14 cellular contexts compared by ENCODE assay signal in genomic region chr15:30130066-30130465, GRCh38. TPM values are rescaled to one million over a fixed set of nuclear protein-coding genes. Genes with fewer than 3 reads are reported as not detected.
DNase-seq lines count a peak whose midpoint lies in the region; FAIRE-seq and TF ChIP-seq lines count a peak whose summit lies in the region.
"Not testable (repeated sequence)": the region's sequence is repeated elsewhere in the genome, so short reads cannot be mapped to it uniquely, and the experiment has no call there.
"Had no signal": no experiment of that assay in that cellular context is flagged by ENCODE, and none has a peak within 500 bp of the region (broad histone marks: within the 10 kb centered on the region; RNA-seq: fewer than 3 reads in every experiment).

No MANE protein-coding gene starts in this region.

- FAIRE-seq in RCC 7860 (lab: Jason Lieb, UNC): peak; percentile 52

- H3K27ac ChIP-seq in mammary epithelial cell (ENCODE audit: insufficient read depth, low read depth, low read length): not testable (repeated sequence)

- intact Hi-C loops in mammary epithelial cell (cut with micrococcal nuclease): not testable (repeated sequence)

- H3K9ac ChIP-seq in mammary epithelial cell (ENCODE audit: insufficient read depth, low read length): not testable (repeated sequence)

- H2AFZ ChIP-seq in mammary epithelial cell (ENCODE audit: low read depth, low read length): not testable (repeated sequence)

- not testable (repeated sequence) for H3K4me3 ChIP-seq in mammary epithelial cell (replicated peaks in 1 of 3; ENCODE audit: insufficient read depth in 1 of 3, low read depth in 2 of 3, low read length in 3 of 3); fibroblast of villous mesenchyme (ENCODE audit: low read depth, low read length)

- WGBS in mammary epithelial cell (ENCODE audit: low coverage, missing lambda C conversion rate): 0% methylated on average over 1 of the region's 2 CpGs

- TF ChIP-seq CTCF in mammary epithelial cell (conservative IDR thresholded peaks at IDR 0.05 in 1 of 2, IDR thresholded peaks at IDR 0.05 in 1 of 2; ENCODE audit: extremely low read depth in 1 of 2, insufficient read depth in 1 of 2, low read depth in 1 of 2, low read length in 2 of 2); fibroblast of villous mesenchyme (IDR thresholded peaks at IDR 0.05; ENCODE audit: insufficient read depth, low read depth, low read length): not testable (repeated sequence)

- H3K27me3 ChIP-seq in mammary epithelial cell (ENCODE audit: insufficient read depth, low read length): not testable (repeated sequence)

- H3K79me2 ChIP-seq in mammary epithelial cell (ENCODE audit: insufficient read depth, low read length): not testable (repeated sequence)

- not testable (repeated sequence) for H3K4me1 ChIP-seq in mammary epithelial cell (ENCODE audit: insufficient read depth, low read length)

- not testable (repeated sequence) for H3K9me3 ChIP-seq in mammary epithelial cell (replicated peaks; ENCODE audit: insufficient read depth, low read length)

- not testable (repeated sequence) for H3K36me3 ChIP-seq in mammary epithelial cell (ENCODE audit: insufficient read depth, low read length)

- dilution Hi-C loops in mammary epithelial cell (cut with HindIII; ENCODE audit: low sequenced_read_pairs): not testable (repeated sequence)

- CTCF ChIA-PET in mammary epithelial cell (lab: Charles Lee; ENCODE audit: low non-redundant PET): not testable (repeated sequence)

- in situ Hi-C loops in Caki2 (cut with HindIII; ENCODE audit: low pct_unique_long_range_greater_than_20kb, low sequenced_read_pairs); mammary epithelial cell (cut with MboI; ENCODE audit: low sequenced_read_pairs in 2 of 2): not testable (repeated sequence)

- BruUV-seq in mammary epithelial cell (replicated peaks; lab: Mats Ljungman, UMichigan): not testable (repeated sequence)

- not testable (repeated sequence) for H3K4me2 ChIP-seq in mammary epithelial cell (ENCODE audit: insufficient read depth, low read depth, low read length)

- DNase-seq in Caki2 (ENCODE audit: low read depth): peak; percentile 0
- DNase-seq in HT1080 (ENCODE audit: low read depth): peak; percentile 0
- DNase-seq in RCC 7860 (ENCODE audit: low spot score): peak; percentile 1
- DNase-seq in mammary epithelial cell: peak; percentile 0
- DNase-seq in fibroblast of villous mesenchyme (ENCODE audit: low read depth): peak; percentile 3
- DNase-seq in left kidney (ENCODE audit: low read depth, low spot score): peak; percentile 15
- DNase-seq in renal cortical epithelial cell (ENCODE audit: low read depth): peak; percentile 10

- not testable (repeated sequence) for H4K20me1 ChIP-seq in mammary epithelial cell (ENCODE audit: insufficient read depth, low read length)

RNA-seq across cellular contexts. Expression of gene GOLGA8T, which starts 4.8 kb away (rescaled TPM):
- total RNA-seq in Caki2 (2014; rRNA removed; shearing (Covaris generic); ENCODE audit: low replicate concordance): 0.23 TPM in 1 of 2 replicates, not detected in the other
- total RNA-seq in HT1080 (2014; rRNA removed; shearing (Covaris generic)): 0.06 and 0.17 TPM in 2 replicates
- polyA plus RNA-seq in HT1080 (2015; cell fraction: cytosol; rRNA removed): not detected in 2 replicates
- 0.46 TPM in 1 of 2 replicates, not detected in the other for polyA plus RNA-seq in HT1080 (2015; cell fraction: nucleus; rRNA removed)
- total RNA-seq in mammary epithelial cell (not detected), fibroblast of villous mesenchyme (under 0.01 TPM in 1 of 2 replicates, not detected in the other), renal cortical epithelial cell (0.30 TPM in 1 of 2 replicates, not detected in the other)
- polyA plus RNA-seq in mammary epithelial cell: not detected
- polyA minus RNA-seq in mammary epithelial cell: not detected
- total RNA-seq: activated B cell treated with CpG ODN at 0.5 μM for 24 hours; CD8-positive, alpha-beta memory T cell; esophagus squamous epithelium; gastrocnemius medialis; hepatocyte; HT-29 had no signal
- polyA plus RNA-seq: CD8-positive, alpha-beta memory T cell; hepatocyte; psoas muscle had no signal

RNA-seq across cellular contexts. Expression of gene GOLGA8J, which starts 47.3 kb away (rescaled TPM):
- total RNA-seq in Caki2 (2014; rRNA removed; shearing (Covaris generic); ENCODE audit: low replicate concordance): not detected in 2 replicates
- total RNA-seq in HT1080 (2014; rRNA removed; shearing (Covaris generic)): 0.07 TPM in 1 of 2 replicates, not detected in the other
- not detected in 2 replicates for polyA plus RNA-seq in HT1080 (2015; cell fraction: cytosol; rRNA removed)
- polyA plus RNA-seq in HT1080 (2015; cell fraction: nucleus; rRNA removed): not detected in 2 replicates
- total RNA-seq in mammary epithelial cell (not detected), fibroblast of villous mesenchyme (not detected in 2 replicates), renal cortical epithelial cell (0.10 TPM in 1 of 2 replicates, not detected in the other)
- polyA plus RNA-seq in mammary epithelial cell: not detected
- polyA minus RNA-seq in mammary epithelial cell: not detected
- total RNA-seq: esophagus squamous epithelium, gastrocnemius medialis, HT-29 had no signal
- polyA plus RNA-seq: CD8-positive, alpha-beta memory T cell; hepatocyte; psoas muscle had no signal
